Comparison of ENCODE assay signal across 24 cellular contexts in the genomic region with DNA sequence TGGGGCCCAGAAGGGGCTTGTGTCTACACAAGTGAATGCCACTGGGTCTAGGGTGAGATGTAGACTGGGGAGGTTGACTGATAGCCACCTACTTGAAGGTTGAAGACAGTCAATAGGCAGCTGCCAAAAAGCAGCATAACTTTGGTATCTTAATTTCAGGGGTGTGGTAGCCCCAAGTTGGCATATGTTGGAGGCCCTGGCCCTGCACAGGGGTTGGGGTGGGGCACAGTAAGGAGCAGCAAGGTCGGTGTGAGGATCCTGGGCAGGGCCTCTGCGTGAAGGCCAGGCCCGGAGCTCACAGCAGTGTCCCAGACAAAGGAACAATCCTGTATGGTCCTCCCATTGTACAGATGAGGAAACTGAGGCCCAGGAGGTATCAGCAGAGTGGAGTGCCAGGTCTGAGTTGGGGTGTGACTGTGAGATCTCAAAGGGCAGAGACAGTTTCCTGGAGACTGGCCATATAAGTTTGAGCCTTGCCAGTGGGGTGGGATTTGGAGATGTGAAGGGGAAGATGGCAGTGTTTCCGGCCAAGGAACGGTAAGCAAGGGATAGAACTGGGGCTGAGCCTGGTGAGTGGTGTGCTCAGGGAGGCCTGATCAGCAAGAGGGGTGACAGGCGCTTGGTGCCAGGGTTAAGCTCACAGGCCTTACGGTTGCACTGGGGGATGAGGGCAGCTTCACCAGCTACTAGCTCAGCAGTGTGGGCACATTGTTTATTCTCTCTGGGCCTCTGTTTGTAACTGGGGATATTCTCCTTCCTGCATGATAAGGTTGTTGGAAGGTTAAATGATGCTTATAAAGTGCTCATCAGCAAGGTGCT. TPM values are rescaled to one million over a fixed set of nuclear protein-coding genes. Genes with fewer than 3 reads are reported as not detected.
"Had no signal": no experiment of that assay in that cellular context is flagged by ENCODE, and none has a peak within 500 bp of the region (broad histone marks: within the 10 kb centered on the region; RNA-seq: fewer than 3 reads in every experiment).

No MANE protein-coding gene starts in this region.

- H3K36me3 ChIP-seq: colonic mucosa, tibial nerve, uterus had no signal

- DNase-seq: activated CD4-positive, alpha-beta memory T cell treated with anti-CD3 and anti-CD28 coated beads, Interleukin-2, amount 10 ng/mL, durations not matched to agents 7 days and 5 days; activated CD4-positive, alpha-beta T cell treated with anti-CD3 and anti-CD28 coated beads for 4 hours; activated gamma-delta T cell; activated T-cell treated with anti-CD3 and anti-CD28 coated beads, Interleukin-2, amount 50 U/mL, for 4 hours; amygdala; body of pancreas; caudate nucleus; colonic mucosa; erythroblast; foreskin melanocyte; naive thymus-derived CD8-positive, alpha-beta T cell; stimulated activated naive CD8-positive, alpha-beta T cell treated with anti-CD3 and anti-CD28 coated beads, Interleukin-15, Interleukin-2, amounts not matched to agents 100 U/mL and 50 U/mL, for 24 hours; substantia nigra had no signal

- H3K36me3 Mint-ChIP-seq: activated naive CD8-positive, alpha-beta T cell; memory B cell; naive thymus-derived CD8-positive, alpha-beta T cell; WTC11 had no signal

- H3K4me3 Mint-ChIP-seq: activated CD4-positive, alpha-beta memory T cell treated with anti-CD3 and anti-CD28 coated beads, Interleukin-2, amount 10 ng/mL, durations not matched to agents 7 days and 5 days; activated naive CD8-positive, alpha-beta T cell; activated T-cell treated with anti-CD3 and anti-CD28 coated beads, Interleukin-2, amount 50 U/mL, for 4 hours; memory B cell; naive thymus-derived CD8-positive, alpha-beta T cell; T-helper 2 cell treated with Interferon-gamma antibody and Interleukin-4, amounts not matched to agents 5 μg/mL and 100 μg/mL, for 36 hours; WTC11 had no signal

- H3K27ac Mint-ChIP-seq: activated CD4-positive, alpha-beta memory T cell treated with anti-CD3 and anti-CD28 coated beads, Interleukin-2, amount 10 ng/mL, durations not matched to agents 7 days and 5 days; activated naive CD8-positive, alpha-beta T cell; memory B cell; naive thymus-derived CD8-positive, alpha-beta T cell; T-helper 2 cell treated with Interferon-gamma antibody and Interleukin-4, amounts not matched to agents 5 μg/mL and 100 μg/mL, for 36 hours; WTC11 had no signal

- H3K27ac ChIP-seq: body of pancreas, colonic mucosa, SK-N-MC, uterus had no signal

- ATAC-seq: activated T-cell treated with anti-CD3 and anti-CD28 coated beads, Interleukin-2, amount 50 U/mL, for 4 hours; body of pancreas; naive thymus-derived CD8-positive, alpha-beta T cell; stimulated activated naive CD8-positive, alpha-beta T cell treated with anti-CD3 and anti-CD28 coated beads, Interleukin-15, Interleukin-2, amounts not matched to agents 100 U/mL and 50 U/mL, for 24 hours; WTC11 had no signal

- FAIRE-seq: endometrium had no signal

- H3K27me3 ChIP-seq: colonic mucosa, uterus had no signal

- H3K4me1 ChIP-seq: colonic mucosa had no signal

- H3K4me3 ChIP-seq: body of pancreas, colonic mucosa, SK-N-MC, uterus had no signal

- H3K9me3 ChIP-seq: body of pancreas, colonic mucosa, tibial nerve, uterus had no signal

RNA-seq across cellular contexts. Expression of a gene that starts 1.7 kb away (rescaled TPM):
- total RNA-seq: activated CD4-positive, alpha-beta memory T cell treated with anti-CD3 and anti-CD28 coated beads, Interleukin-2, amount 10 ng/mL, durations not matched to agents 7 days and 5 days; activated T-cell treated with anti-CD3 and anti-CD28 coated beads, Interleukin-2, amount 50 U/mL, for 4 hours; body of pancreas; colonic mucosa; kidney epithelial cell; liver; mucosa of gallbladder; naive thymus-derived CD8-positive, alpha-beta T cell; uterus; WTC11 had no signal
- polyA plus RNA-seq: liver; naive thymus-derived CD8-positive, alpha-beta T cell had no signal

RNA-seq across cellular contexts. Expression of a gene that starts 15.6 kb away (rescaled TPM):
- total RNA-seq: activated T-cell treated with anti-CD3 and anti-CD28 coated beads, Interleukin-2, amount 50 U/mL, for 4 hours; kidney epithelial cell; naive thymus-derived CD8-positive, alpha-beta T cell had no signal
- polyA plus RNA-seq: liver; naive thymus-derived CD8-positive, alpha-beta T cell had no signal

RNA-seq across cellular contexts. Expression of a gene that starts 33.5 kb away (rescaled TPM):
- polyA plus RNA-seq: naive thymus-derived CD8-positive, alpha-beta T cell had no signal
